20 cellular contexts compared by ENCODE assay signal in the genomic region with DNA sequence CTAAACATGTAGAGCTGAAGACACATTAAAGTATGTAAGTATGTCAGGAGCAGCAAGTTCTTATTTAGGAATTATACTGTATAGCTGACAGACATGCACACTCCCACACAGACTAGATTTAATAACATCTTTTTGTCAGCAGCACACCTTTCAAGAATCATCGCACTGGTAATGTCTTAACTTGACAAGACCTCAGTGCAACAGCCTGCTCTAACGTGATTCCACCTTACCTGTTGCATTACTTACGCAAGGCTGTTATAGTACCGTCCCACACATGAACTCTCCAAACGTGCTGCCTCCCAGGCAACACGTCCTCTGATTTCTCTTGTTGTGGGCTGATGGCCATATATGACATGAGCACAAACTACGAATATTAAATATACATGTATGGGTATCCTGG. TPM values are rescaled to one million over a fixed set of nuclear protein-coding genes. Genes with fewer than 3 reads are reported as not detected.
DNase-seq lines count a peak whose midpoint lies in the region; ATAC-seq, FAIRE-seq and TF ChIP-seq lines count a peak whose summit lies in the region.
"Had no signal": no experiment of that assay in that cellular context is flagged by ENCODE, and none has a peak within 500 bp of the region (broad histone marks: within the 10 kb centered on the region; RNA-seq: fewer than 3 reads in every experiment).

No MANE protein-coding gene starts in this region.

- H3K4me1 ChIP-seq in mammary epithelial cell (ENCODE audit: insufficient read depth, low read length) = no peaks in the 10 kb centered on the region
- H3K4me1 ChIP-seq: HAP-1 had no signal

- POLR2A ChIA-PET in MCF 10A (lab: Yijun Ruan, JAX) = no interaction called here

- H3K36me3 ChIP-seq in mammary epithelial cell (ENCODE audit: insufficient read depth, low read length) = no peaks in the 10 kb centered on the region
- no peaks in the 10 kb centered on the region for H3K36me3 ChIP-seq in neural cell (ENCODE audit: insufficient read depth, low read length)
- H3K36me3 ChIP-seq: BLaER1, HAP-1 had no signal

- in situ Hi-C loops in mammary epithelial cell (cut with MboI; ENCODE audit: low sequenced_read_pairs in 2 of 2) = no loop called here

- no peaks in the 10 kb centered on the region for H3K27me3 ChIP-seq in mammary epithelial cell (ENCODE audit: insufficient read depth, low read length)
- no peaks in the 10 kb centered on the region for H3K27me3 ChIP-seq in neural cell (ENCODE audit: insufficient read depth, low read depth, low read length)
- H3K27me3 ChIP-seq: BLaER1 had no signal

- FAIRE-seq in HTR-8/SVneo (lab: Jason Lieb, UNC) = no peak
- FAIRE-seq: GM19239, H1 had no signal

- H4K20me1 ChIP-seq in mammary epithelial cell (ENCODE audit: insufficient read depth, low read length) (no peaks in the 10 kb centered on the region), neural cell (ENCODE audit: insufficient read depth) (no peaks in the 10 kb centered on the region)
- H4K20me1 ChIP-seq: BLaER1 had no signal

- H3K4me3 ChIP-seq in mammary epithelial cell (replicated peaks in 1 of 3; ENCODE audit: insufficient read depth in 1 of 3, low read depth in 2 of 3, low read length in 3 of 3) = no peak overlapping the region
- H3K4me3 ChIP-seq in neural cell (ENCODE audit: low read length) = no peak overlapping the region
- H3K4me3 ChIP-seq: BLaER1, HAP-1 had no signal

- peaks cover 4% of the 10 kb centered on the region for H3K79me2 ChIP-seq in mammary epithelial cell (ENCODE audit: insufficient read depth, low read length)
- no peaks in the 10 kb centered on the region for H3K79me2 ChIP-seq in neural cell (replicated peaks; ENCODE audit: insufficient read depth, low read length)

- no peaks in the 10 kb centered on the region for H3K36me3 Mint-ChIP-seq in MCF 10A (ENCODE audit: insufficient read depth, unreplicated experiment)
- H3K36me3 Mint-ChIP-seq: CD14-positive monocyte had no signal

- BruUV-seq in mammary epithelial cell (replicated peaks; lab: Mats Ljungman, UMichigan) (no TSS peak), MCF 10A (replicated peaks; lab: Mats Ljungman, UMichigan) (no TSS peak)

- no peak overlapping the region for H2AFZ ChIP-seq in mammary epithelial cell (ENCODE audit: low read depth, low read length)
- H2AFZ ChIP-seq in neural cell (ENCODE audit: low read depth, low read length) = no peak overlapping the region

- H3K27ac ChIP-seq in mammary epithelial cell (ENCODE audit: insufficient read depth, low read depth, low read length) (no peak overlapping the region), neural cell (ENCODE audit: low read length) (no peak overlapping the region)
- H3K27ac ChIP-seq: 22Rv1, BLaER1 had no signal

- H3K4me3 Mint-ChIP-seq in MCF 10A (ENCODE audit: unreplicated experiment) = no peak overlapping the region
- H3K4me3 Mint-ChIP-seq: CD14-positive monocyte; CD4-positive, alpha-beta memory T cell had no signal

- peaks cover 6% of the 10 kb centered on the region for H3K4me1 Mint-ChIP-seq in MCF 10A (ENCODE audit: insufficient read depth, unreplicated experiment)
- H3K4me1 Mint-ChIP-seq: CD14-positive monocyte; CD4-positive, alpha-beta memory T cell had no signal

- peak; percentile 31 for TF ChIP-seq EP300 in neural cell (conservative IDR thresholded peaks at IDR 0.05; ENCODE audit: poor library complexity, severe bottlenecking)

- 58% methylated on average over 7 of the region's 7 CpGs for WGBS in mammary epithelial cell (ENCODE audit: low coverage, missing lambda C conversion rate)

- H3K9me2 ChIP-seq in neural cell (ENCODE audit: insufficient read depth, low read length) = no peaks in the 10 kb centered on the region

- no peak for TF ChIP-seq CTCF in mammary epithelial cell (conservative IDR thresholded peaks at IDR 0.05 in 1 of 2, IDR thresholded peaks at IDR 0.05 in 1 of 2; ENCODE audit: extremely low read depth in 1 of 2, insufficient read depth in 1 of 2, low read depth in 1 of 2, low read length in 2 of 2)
- no peak for TF ChIP-seq CTCF in MCF 10A (IDR thresholded peaks at IDR 0.05; ENCODE audit: unreplicated experiment)
- no peak for TF ChIP-seq CTCF in neural cell (IDR thresholded peaks at IDR 0.05; ENCODE audit: poor library complexity, severe bottlenecking)

- no peak for TF ChIP-seq RAD21 in neural cell (conservative IDR thresholded peaks at IDR 0.05)

- no peaks in the 10 kb centered on the region for H3K27me3 Mint-ChIP-seq in MCF 10A (ENCODE audit: insufficient read depth, unreplicated experiment)
- H3K27me3 Mint-ChIP-seq: CD4-positive, alpha-beta memory T cell had no signal

- intact Hi-C loops in mammary epithelial cell (cut with micrococcal nuclease) (no loop called here), MCF 10A (cut with micrococcal nuclease) (no loop called here), left cardiac atrium (cut with DNase I) (no loop called here)

- H3K27ac Mint-ChIP-seq in MCF 10A (ENCODE audit: low read depth, unreplicated experiment) = no peak overlapping the region
- H3K27ac Mint-ChIP-seq: CD14-positive monocyte had no signal

- ATAC-seq in esophagus mucosa (peak; percentile 91), left cardiac atrium (no peak)

- H3K9ac ChIP-seq in mammary epithelial cell (ENCODE audit: insufficient read depth, low read length) (peak overlapping the region; percentile 0), neural cell (ENCODE audit: low read length) (no peak overlapping the region)
- H3K9ac ChIP-seq: BLaER1 had no signal

- CTCF ChIA-PET in mammary epithelial cell (lab: Charles Lee; ENCODE audit: low non-redundant PET) (no interaction called here), MCF 10A (lab: Yijun Ruan, JAX) (interaction anchor here (0.7 kb wide), 2 partner anchors 242 to 245 kb away, joined by 3 to 6 read pairs; no protein-coding TSS in a partner anchor)

- no peak overlapping the region for H3K4me2 ChIP-seq in mammary epithelial cell (ENCODE audit: insufficient read depth, low read depth, low read length)
- H3K4me2 ChIP-seq in neural cell (ENCODE audit: low read length) = no peak overlapping the region
- H3K4me2 ChIP-seq: BLaER1 had no signal

- dilution Hi-C loops in mammary epithelial cell (cut with HindIII; ENCODE audit: low sequenced_read_pairs) = loop anchor here (10.0 kb wide), 1 partner anchor 235 kb away; no protein-coding TSS in a partner anchor

- no peak for DNase-seq in mammary epithelial cell
- no peak for DNase-seq in MCF 10A (ENCODE audit: unreplicated experiment)
- no peak for DNase-seq in HTR-8/SVneo (ENCODE audit: insufficient read length, low spot score)
- no peak for DNase-seq in HPDE6-E6E7 (ENCODE audit: extremely low spot score)
- no peak for DNase-seq in left cardiac atrium
- DNase-seq in COR-L47 (lab: John Stamatoyannopoulos, UW) = no peak
- DNase-seq: Calu3; CD4-positive, alpha-beta memory T cell; DMS79 treated with DMSO at 0.1 percent for 48 hours; GF-D8 had no signal

- H3F3A ChIP-seq in neural cell (ENCODE audit: insufficient read depth, low read length, poor library complexity, severe bottlenecking) = no peaks in the 10 kb centered on the region

- no peaks in the 10 kb centered on the region for H3K9me3 ChIP-seq in mammary epithelial cell (replicated peaks; ENCODE audit: insufficient read depth, low read length)
- no peaks in the 10 kb centered on the region for H3K9me3 ChIP-seq in neural cell (ENCODE audit: low read length)
- H3K9me3 ChIP-seq: BLaER1, HAP-1 had no signal

- no peaks in the 10 kb centered on the region for H3K9me3 Mint-ChIP-seq in MCF 10A (ENCODE audit: unreplicated experiment)
- H3K9me3 Mint-ChIP-seq: CD14-positive monocyte; CD4-positive, alpha-beta memory T cell had no signal

TF ChIP-seq in neural cell, 6 proteins besides CTCF, POLR2A, EP300 and RAD21:
- TF ChIP-seq SMC3 (conservative IDR thresholded peaks at IDR 0.05; ENCODE audit: poor library complexity) = no peak

RNA-seq across cellular contexts. Expression of a gene that starts 11.9 kb away (rescaled TPM):
- total RNA-seq in mammary epithelial cell (under 1 TPM in 1 of 2 donors, not detected in 1; under 0.01 TPM), MCF 10A (2022) (not detected in 2 replicates), esophagus mucosa (not detected), left cardiac atrium (not detected)
- polyA plus RNA-seq in mammary epithelial cell (0.02 TPM), neural cell (0.10 and 3.9 TPM in 2 replicates)
- polyA minus RNA-seq in mammary epithelial cell (not detected), neural cell (3.2 and 7.5 TPM in 2 replicates)
- total RNA-seq: A673; Calu3; CD4-positive, alpha-beta memory T cell; H1; HT-29 had no signal
- polyA plus RNA-seq: CD14-positive monocyte, H1 had no signal

RNA-seq across cellular contexts. Expression of a gene that starts 58.8 kb away (rescaled TPM):
- total RNA-seq in mammary epithelial cell (10 to 100 TPM; 22.5 to 25.1 TPM), MCF 10A (2022) (42.4 and 43.5 TPM in 2 replicates), esophagus mucosa (15.1 TPM), left cardiac atrium (10 to 100 TPM; 16.5 to 16.7 TPM)
- polyA plus RNA-seq in mammary epithelial cell (9.0 TPM), neural cell (8.8 and 14.1 TPM in 2 replicates)
- polyA minus RNA-seq in mammary epithelial cell (9.6 TPM), neural cell (7.1 and 9.8 TPM in 2 replicates)
